Comparison of ENCODE assay signal across 16 cellular contexts in genomic region chr3:68919000-68919399, GRCh38. TPM values are rescaled to one million over a fixed set of nuclear protein-coding genes. Genes with fewer than 3 reads are reported as not detected.
DNase-seq lines count a peak whose midpoint lies in the region; ATAC-seq, FAIRE-seq and TF ChIP-seq lines count a peak whose summit lies in the region.
"Had no signal": no experiment of that assay in that cellular context is flagged by ENCODE, and none has a peak within 500 bp of the region (broad histone marks: within the 10 kb centered on the region; RNA-seq: fewer than 3 reads in every experiment).

No MANE protein-coding gene starts in this region.

- no peak overlapping the region for H3K4me3 ChIP-seq in NB4 (ENCODE audit: low read depth, low read length)
- no peak overlapping the region for H3K4me3 ChIP-seq in H1 (ENCODE audit: extremely low read depth in 1 of 4, insufficient read depth in 2 of 4, low read depth in 3 of 4, low read length in 4 of 4)
- H3K4me3 ChIP-seq in mesenchymal stem cell (ENCODE audit: insufficient read depth in 1 of 2, low read depth in 1 of 2, low read length in 2 of 2) = no peak overlapping the region

- no peak for TF ChIP-seq EP300 in H1 (IDR thresholded peaks at IDR 0.05; ENCODE audit: borderline replicate concordance in 1 of 2, low read depth in 2 of 2, low read length in 2 of 2)

- H2BK20ac ChIP-seq in H1 (ENCODE audit: low read length) = no peak overlapping the region

- H2AFZ ChIP-seq in H1 (ENCODE audit: low read length) = no peak overlapping the region
- no peak overlapping the region for H2AFZ ChIP-seq in mesenchymal stem cell (ENCODE audit: low read depth, low read length)

- H3K9ac ChIP-seq in H1 (replicated peaks in 1 of 4; ENCODE audit: extremely low read depth in 1 of 4, low read depth in 3 of 4, low read length in 3 of 4) (no peak overlapping the region), mesenchymal stem cell (ENCODE audit: low read length) (no peak overlapping the region)

- H3K23ac ChIP-seq in H1 (ENCODE audit: insufficient read length) = no peak overlapping the region
- no peak overlapping the region for H3K23ac ChIP-seq in mesenchymal stem cell (ENCODE audit: low read length in 2 of 2)

- WGBS in H1 (ENCODE audit: extremely low coverage in 1 of 2, insufficient coverage in 1 of 2, insufficient read length in 1 of 2, insufficient replicate concordance in 2 of 2, low coverage in 1 of 2, low lambda C conversion rate in 2 of 2, missing lambda C conversion rate in 1 of 2), 2 experiments = 39% methylated on average over 4 of the region's 4 CpGs; no CpG with 5 or more reads in 1 of the 2 experiments
- WGBS in mesenchymal stem cell = 3% methylated on average over 4 of the region's 4 CpGs

- H2BK15ac ChIP-seq in H1 (ENCODE audit: low read length) (no peak overlapping the region), mesenchymal stem cell (ENCODE audit: low read depth, poor library complexity, severe bottlenecking) (no peak overlapping the region)

- H4K91ac ChIP-seq in H1 (replicated peaks; ENCODE audit: insufficient read length, low read length) (no peak overlapping the region), mesenchymal stem cell (ENCODE audit: low read length) (no peak overlapping the region)

- H2BK5ac ChIP-seq in H1 (ENCODE audit: low read depth, low read length) (no peak overlapping the region), mesenchymal stem cell (ENCODE audit: low read depth, low read length, poor library complexity, severe bottlenecking) (no peak overlapping the region)

- H4K8ac ChIP-seq in H1 (ENCODE audit: extremely low read depth, insufficient read depth, low read length) = no peak overlapping the region
- no peak overlapping the region for H4K8ac ChIP-seq in mesenchymal stem cell (ENCODE audit: low read length)

- no peaks in the 10 kb centered on the region for H3K9me3 Mint-ChIP-seq in naive thymus-derived CD8-positive, alpha-beta T cell

- H3K27ac ChIP-seq in H1 (ENCODE audit: low read depth, low read length) = no peak overlapping the region
- no peak overlapping the region for H3K27ac ChIP-seq in mesenchymal stem cell (ENCODE audit: low read length, poor library complexity, severe bottlenecking)
- H3K27ac ChIP-seq: epithelial cell of prostate had no signal

- DNase-seq in ELR (ENCODE audit: low read depth) (peak; percentile 13), NB4 (ENCODE audit: low read depth) (peak; percentile 23), H1 (ENCODE audit: low read depth in 1 of 2, low spot score in 2 of 2) (peak; percentile 15 to 51), mesenchymal stem cell (peak; percentile 29), mesenteric fat pad (ENCODE audit: low spot score) (no peak), NOMO-1 treated with dmso at 0.1 percent for 144 hours (lab: John Stamatoyannopoulos, UW; ENCODE audit: unreplicated experiment) (no peak)
- no peak for DNase-seq in naive thymus-derived CD8-positive, alpha-beta T cell
- DNase-seq: activated T-cell treated with anti-CD3 and anti-CD28 coated beads for 4 hours; GOT3; NCI-H510A treated with DMSO at 0.1 percent for 48 hours; SHP77; stimulated activated CD4-positive, alpha-beta T cell treated with anti-CD3 and anti-CD28 coated beads, Interleukin-2, amount 100 ng/mL, for 24 hours; stimulated activated naive CD4-positive, alpha-beta T cell treated with Interleukin-2 at 50 U/mL for 16 hours had no signal

- no peaks in the 10 kb centered on the region for H3K27me3 ChIP-seq in H1 (replicated peaks in 1 of 4; ENCODE audit: control insufficient read depth in 3 of 4, extremely low read depth in 1 of 4, insufficient read depth in 3 of 4, low read length in 3 of 4)
- H3K27me3 ChIP-seq in mesenchymal stem cell (ENCODE audit: control insufficient read depth in 1 of 2, insufficient read depth in 1 of 2, low read length in 2 of 2) = peaks cover 4 to 8% of the 10 kb centered on the region in 2 experiments

- no peaks in the 10 kb centered on the region for H3K79me2 ChIP-seq in H1 (ENCODE audit: control insufficient read depth in 1 of 2, insufficient read depth in 2 of 2, low read length in 2 of 2)

- no peaks in the 10 kb centered on the region for H3K79me1 ChIP-seq in H1 (ENCODE audit: low read depth, low read length)
- H3K79me1 ChIP-seq in mesenchymal stem cell (replicated peaks; ENCODE audit: low read length, poor library complexity, severe bottlenecking) = no peaks in the 10 kb centered on the region

- peaks cover 0 to 5% (median 0%) of the 10 kb centered on the region in 4 experiments; a peak in 1 of 7 replicates for H3K4me1 ChIP-seq in H1 (replicated peaks in 1 of 4; ENCODE audit: control insufficient read depth in 3 of 4, insufficient read depth in 4 of 4, low read length in 3 of 4)
- H3K4me1 ChIP-seq in mesenchymal stem cell (ENCODE audit: control insufficient read depth, insufficient read depth, low read depth, low read length) = no peaks in the 10 kb centered on the region

- no peak overlapping the region for H3K56ac ChIP-seq in H1 (replicated peaks; ENCODE audit: insufficient read length, low read depth, low read length)

- H3K4ac ChIP-seq in H1 (replicated peaks; ENCODE audit: insufficient read length, low read depth, low read length) = no peak overlapping the region
- H3K4ac ChIP-seq in mesenchymal stem cell (ENCODE audit: low read depth in 1 of 2, low read length in 2 of 2) = no peak overlapping the region

- H4K20me1 ChIP-seq in H1 (replicated peaks in 1 of 2; ENCODE audit: control insufficient read depth in 1 of 2, insufficient read depth in 2 of 2, low read length in 2 of 2) = no peaks in the 10 kb centered on the region

- no peaks in the 10 kb centered on the region for H3K36me3 Mint-ChIP-seq in naive thymus-derived CD8-positive, alpha-beta T cell

- H3K27ac Mint-ChIP-seq in naive thymus-derived CD8-positive, alpha-beta T cell = no peak overlapping the region

- peak; percentile 77 for FAIRE-seq in H1 (lab: Jason Lieb, UNC)

- no peak overlapping the region for H3K18ac ChIP-seq in H1 (ENCODE audit: extremely low read depth, low read length)
- no peak overlapping the region for H3K18ac ChIP-seq in mesenchymal stem cell (ENCODE audit: low read depth in 1 of 2, low read length in 2 of 2)

- H3K14ac ChIP-seq in H1 (ENCODE audit: insufficient read length) (no peak overlapping the region), mesenchymal stem cell (ENCODE audit: low read length in 2 of 2) (no peak overlapping the region)

- TF ChIP-seq POLR2A in NB4 (IDR thresholded peaks at IDR 0.05; ENCODE audit: extremely low read depth, insufficient read length) (no peak), H1 (IDR thresholded peaks at IDR 0.05; ENCODE audit: control extremely low read depth in 1 of 2, low read depth in 2 of 2, low read length in 2 of 2) (no peak)

- H3K4me2 ChIP-seq in H1 (ENCODE audit: insufficient read depth in 1 of 2, low read depth in 2 of 2, low read length in 2 of 2) (no peak overlapping the region), mesenchymal stem cell (ENCODE audit: low read length, poor library complexity, severe bottlenecking) (no peak overlapping the region)

- CTCF ChIA-PET in H1 (lab: Charles Lee; ENCODE audit: partially characterized antibody) = interaction anchor here (0.6 to 4.4 kb wide), 4 partner anchors 9 to 392 kb away, joined by 3 to 17 read pairs (median 10); partner anchors contain the start of gene TAFA4

- TF ChIP-seq CTCF in NB4 (IDR thresholded peaks at IDR 0.05; ENCODE audit: low read depth, low read length) (no peak), H1 (IDR thresholded peaks at IDR 0.05; ENCODE audit: control extremely low read depth in 1 of 3, insufficient read depth in 1 of 3, low read depth in 1 of 3, low read length in 3 of 3) (no peak)

- H4K5ac ChIP-seq in H1 (ENCODE audit: insufficient read length, low read depth, low read length) = no peak overlapping the region

- H3K36me3 ChIP-seq in H1 (ENCODE audit: control insufficient read depth in 2 of 4, insufficient read depth in 4 of 4, low read length in 3 of 4) (no peaks in the 10 kb centered on the region), mesenchymal stem cell (ENCODE audit: control insufficient read depth in 1 of 2, insufficient read depth in 2 of 2, low read depth in 1 of 2, low read length in 2 of 2) (no peaks in the 10 kb centered on the region)

- H3K9me3 ChIP-seq in H1 (ENCODE audit: insufficient read depth in 2 of 2, low read depth in 1 of 2, low read length in 1 of 2) = no peaks in the 10 kb centered on the region
- no peaks in the 10 kb centered on the region for H3K9me3 ChIP-seq in mesenchymal stem cell (ENCODE audit: control insufficient read depth, low read length)

- no peak for TF ChIP-seq RAD21 in H1 (IDR thresholded peaks at IDR 0.05 in 1 of 2, conservative IDR thresholded peaks at IDR 0.05 in 1 of 2; ENCODE audit: low read depth in 2 of 2, low read length in 2 of 2)

- no peak overlapping the region for H2BK120ac ChIP-seq in H1 (replicated peaks; ENCODE audit: low read depth, low read length)
- no peak overlapping the region for H2BK120ac ChIP-seq in mesenchymal stem cell (ENCODE audit: low read depth, low read length)

- H2AK5ac ChIP-seq in H1 (ENCODE audit: low read depth, low read length) (no peak overlapping the region), mesenchymal stem cell (ENCODE audit: low read length, severe bottlenecking) (no peak overlapping the region)

- peaks cover 16 to 64% (median 20%) of the 10 kb centered on the region in 5 donors for H3K27me3 Mint-ChIP-seq in naive thymus-derived CD8-positive, alpha-beta T cell

- no peak overlapping the region for H3K4me3 Mint-ChIP-seq in naive thymus-derived CD8-positive, alpha-beta T cell

- no peaks in the 10 kb centered on the region for H3K4me1 Mint-ChIP-seq in naive thymus-derived CD8-positive, alpha-beta T cell

- POLR2A ChIA-PET in H1 (lab: Charles Lee; ENCODE audit: partially characterized antibody) = no interaction called here
- POLR2A ChIA-PET in naive thymus-derived CD8-positive, alpha-beta T cell (lab: Charles Lee) = no interaction called here

- H2BK12ac ChIP-seq in H1 (ENCODE audit: low read depth, low read length) = no peak overlapping the region
- no peak overlapping the region for H2BK12ac ChIP-seq in mesenchymal stem cell (ENCODE audit: low read length in 2 of 2)

- ATAC-seq in HG03139 (IDR thresholded peaks at IDR 0.05; ENCODE audit: unreplicated experiment) = no peak
- ATAC-seq in naive thymus-derived CD8-positive, alpha-beta T cell = no peak

- no peaks in the 10 kb centered on the region for H3K23me2 ChIP-seq in H1 (ENCODE audit: low read depth, low read length)

RNA-seq across cellular contexts. Expression of gene TAFA4, which starts 13.3 kb away (rescaled TPM):
- total RNA-seq in H1 (2021; fragmentation: NEBNext Ultra II Directional; extraction: Animal tissue kit (Norgen Biotek cat#: 25700)) = 9.5 and 11.8 TPM in 2 replicates
- 2.7 and 4.8 TPM in 2 replicates for polyA plus RNA-seq in H1 (2011; rRNA removed)
- polyA plus RNA-seq in H1 (2011; cell fraction: cytosol; rRNA removed) = 6.2 TPM
- polyA plus RNA-seq in H1 (2011; cell fraction: nucleus; rRNA removed) = 2.9 TPM
- 3.2 to 5.7 TPM (median 5.2 TPM) in 4 replicates for polyA plus RNA-seq in H1 (2012, experiment 1 of 2)
- polyA plus RNA-seq in H1 (2012, experiment 2 of 2) = 1.1 TPM
- 5.3 TPM for polyA plus RNA-seq in H1 (2013, experiment 1 of 2)
- 7.2 TPM for polyA plus RNA-seq in H1 (2013, experiment 2 of 2)
- 7.5 and 10.9 TPM in 2 replicates for polyA minus RNA-seq in H1 (2011; rRNA and poly(A)+ RNA removed)
- polyA minus RNA-seq in H1 (2011; cell fraction: cytosol; rRNA and poly(A)+ RNA removed) = 8.6 TPM
- polyA minus RNA-seq in H1 (2011; cell fraction: nucleus; rRNA and poly(A)+ RNA removed) = 8.7 TPM
- 0.01 TPM for polyA plus RNA-seq in mesenchymal stem cell (2013, experiment 1 of 2)
- not detected for polyA plus RNA-seq in mesenchymal stem cell (2013, experiment 2 of 2)
- total RNA-seq in mesenteric fat pad = not detected
- total RNA-seq in naive thymus-derived CD8-positive, alpha-beta T cell = not detected
- polyA plus RNA-seq in naive thymus-derived CD8-positive, alpha-beta T cell = not detected
- total RNA-seq: osteocyte had no signal

Comparison
In these comparisons a context has a peak if more than half of its experiments do, and no peak if none do; other contexts are left out.
1. DNase-seq: peak in ELR (single experiment), NB4 (single experiment), H1 (2 of 2) and mesenchymal stem cell (single experiment); none in mesenteric fat pad (single experiment), NOMO-1 treated with dmso at 0.1 percent for 144 hours (single experiment) and naive thymus-derived CD8-positive, alpha-beta T cell (0 of 10).
2. RNA of gene TAFA4, which starts 13.3 kb away (total RNA-seq): 9.5 to 11.8 TPM in H1; not detected in mesenteric fat pad (single experiment) and not detected in naive thymus-derived CD8-positive, alpha-beta T cell; every median in the first group is over 10 times any median in the second.